Comparison of ENCODE assay signal across 9 cellular contexts in genomic region chr10:124700293-124701037, GRCh38. TPM values are rescaled to one million over a fixed set of nuclear protein-coding genes. Genes with fewer than 3 reads are reported as not detected.
DNase-seq lines count a peak whose midpoint lies in the region; ATAC-seq, FAIRE-seq and TF ChIP-seq lines count a peak whose summit lies in the region.
"Had no signal": no experiment of that assay in that cellular context is flagged by ENCODE, and none has a peak within 500 bp of the region (broad histone marks: within the 10 kb centered on the region; RNA-seq: fewer than 3 reads in every experiment).

No MANE protein-coding gene starts in this region.

- peak overlapping the region; percentile 84 for H3K27ac ChIP-seq in lower lobe of right lung
- H3K27ac ChIP-seq in tibial artery: peak overlapping the region; percentile 65 to 68

- no peaks in the 10 kb centered on the region for H3K27me3 ChIP-seq in lower lobe of right lung (ENCODE audit: low read depth)
- H3K27me3 ChIP-seq in tibial artery: no peaks in the 10 kb centered on the region

- no peaks in the 10 kb centered on the region for H3K9me3 Mint-ChIP-seq in activated T-cell treated with anti-CD3 and anti-CD28 coated beads, Interleukin-2, amount 50 U/mL, for 24 hours
- no peaks in the 10 kb centered on the region for H3K9me3 Mint-ChIP-seq in activated T-helper 2 cell treated with anti-CD3 and anti-CD28 coated beads, Interferon-gamma antibody, Interleukin-2, Interleukin-4, amounts not matched to agents 10 μg/mL and 5 μg/mL and 100 μg/mL, durations not matched to agents 14 hours and 24 hours and 36 hours

- peaks cover 40% of the 10 kb centered on the region for H3K36me3 ChIP-seq in lower lobe of right lung
- peaks cover 0 to 6% (median 0%) of the 10 kb centered on the region in 3 donors for H3K36me3 ChIP-seq in tibial artery

- H3K4me3 ChIP-seq in lower lobe of right lung: no peak overlapping the region
- no peak overlapping the region for H3K4me3 ChIP-seq in tibial artery
- H3K4me3 ChIP-seq: K562 had no signal

- H3K4me1 ChIP-seq in lower lobe of right lung: peaks cover 91% of the 10 kb centered on the region
- peaks cover 3 to 51% (median 45%) of the 10 kb centered on the region in 4 donors for H3K4me1 ChIP-seq in tibial artery

- peaks cover 82% of the 10 kb centered on the region for H3K36me3 Mint-ChIP-seq in activated T-cell treated with anti-CD3 and anti-CD28 coated beads, Interleukin-2, amount 50 U/mL, for 24 hours (ENCODE audit: low read depth)
- peaks cover 68% of the 10 kb centered on the region for H3K36me3 Mint-ChIP-seq in activated T-helper 2 cell treated with anti-CD3 and anti-CD28 coated beads, Interferon-gamma antibody, Interleukin-2, Interleukin-4, amounts not matched to agents 10 μg/mL and 5 μg/mL and 100 μg/mL, durations not matched to agents 14 hours and 24 hours and 36 hours (ENCODE audit: low read depth)

- H3K27me3 Mint-ChIP-seq in activated T-cell treated with anti-CD3 and anti-CD28 coated beads, Interleukin-2, amount 50 U/mL, for 24 hours: no peaks in the 10 kb centered on the region
- H3K27me3 Mint-ChIP-seq in activated T-helper 2 cell treated with anti-CD3 and anti-CD28 coated beads, Interferon-gamma antibody, Interleukin-2, Interleukin-4, amounts not matched to agents 10 μg/mL and 5 μg/mL and 100 μg/mL, durations not matched to agents 14 hours and 24 hours and 36 hours (ENCODE audit: low read depth): no peaks in the 10 kb centered on the region

- ATAC-seq in lower lobe of right lung: peak in 1 of 2 donors; percentile 3
- ATAC-seq in GM19351 (IDR thresholded peaks at IDR 0.05; ENCODE audit: unreplicated experiment): no peak
- ATAC-seq: K562 had no signal

- H3K9me3 ChIP-seq in lower lobe of right lung (no peaks in the 10 kb centered on the region), tibial artery (no peaks in the 10 kb centered on the region)

- intact Hi-C loops in activated T-helper 2 cell treated with anti-CD3 and anti-CD28 coated beads, Interferon-gamma antibody, Interleukin-2, Interleukin-4, amounts not matched to agents 10 μg/mL and 5 μg/mL and 100 μg/mL, durations not matched to agents 14 hours and 24 hours and 36 hours (cut with micrococcal nuclease): no loop called here
- intact Hi-C loops in lower lobe of right lung (cut with DNase I) (no loop called here), tibial artery (cut with DNase I; ENCODE audit: low total_unique reads) (no loop called here)

- TF ChIP-seq CTCF in lower lobe of right lung (IDR thresholded peaks at IDR 0.05) (no peak), tibial artery (IDR thresholded peaks at IDR 0.05) (no peak)

- no peak for FAIRE-seq in H54 (lab: Jason Lieb, UNC)
- FAIRE-seq: K562 had no signal

- TF ChIP-seq POLR2A in H54 (IDR thresholded peaks at IDR 0.05; ENCODE audit: low read depth, low read length): no peak

- peaks cover 100% of the 10 kb centered on the region for H3K4me1 Mint-ChIP-seq in activated T-cell treated with anti-CD3 and anti-CD28 coated beads, Interleukin-2, amount 50 U/mL, for 24 hours (ENCODE audit: low read depth)
- peaks cover 87% of the 10 kb centered on the region for H3K4me1 Mint-ChIP-seq in activated T-helper 2 cell treated with anti-CD3 and anti-CD28 coated beads, Interferon-gamma antibody, Interleukin-2, Interleukin-4, amounts not matched to agents 10 μg/mL and 5 μg/mL and 100 μg/mL, durations not matched to agents 14 hours and 24 hours and 36 hours (ENCODE audit: low read depth)

- H3K4me3 Mint-ChIP-seq in activated T-cell treated with anti-CD3 and anti-CD28 coated beads, Interleukin-2, amount 50 U/mL, for 24 hours: no peak overlapping the region
- no peak overlapping the region for H3K4me3 Mint-ChIP-seq in activated T-helper 2 cell treated with anti-CD3 and anti-CD28 coated beads, Interferon-gamma antibody, Interleukin-2, Interleukin-4, amounts not matched to agents 10 μg/mL and 5 μg/mL and 100 μg/mL, durations not matched to agents 14 hours and 24 hours and 36 hours (ENCODE audit: low read depth)

- no peak for DNase-seq in activated T-cell treated with anti-CD3 and anti-CD28 coated beads, Interleukin-2, amount 50 U/mL, for 24 hours
- DNase-seq in activated T-cell treated with anti-CD3 and anti-CD28 coated beads, Interleukin-2, amount 50 U/mL, for 1 hour: no peak
- no peak for DNase-seq in activated T-helper 2 cell treated with anti-CD3 and anti-CD28 coated beads, Interferon-gamma antibody, Interleukin-2, Interleukin-4, amounts not matched to agents 10 μg/mL and 5 μg/mL and 100 μg/mL, durations not matched to agents 14 hours and 24 hours and 36 hours (ENCODE audit: low spot score)
- DNase-seq in lower lobe of right lung (no peak), tibial artery (no peak), H54 (ENCODE audit: insufficient read length, low spot score) (no peak), RKO (ENCODE audit: low spot score) (no peak)

- H3K27ac Mint-ChIP-seq in activated T-cell treated with anti-CD3 and anti-CD28 coated beads, Interleukin-2, amount 50 U/mL, for 24 hours: peak overlapping the region; percentile 92
- H3K27ac Mint-ChIP-seq in activated T-helper 2 cell treated with anti-CD3 and anti-CD28 coated beads, Interferon-gamma antibody, Interleukin-2, Interleukin-4, amounts not matched to agents 10 μg/mL and 5 μg/mL and 100 μg/mL, durations not matched to agents 14 hours and 24 hours and 36 hours: peak overlapping the region; percentile 72

RNA-seq across cellular contexts. Expression of gene FAM53B, which starts 43.7 kb away (rescaled TPM):
- total RNA-seq in activated T-helper 2 cell treated with anti-CD3 and anti-CD28 coated beads, Interferon-gamma antibody, Interleukin-2, Interleukin-4, amounts not matched to agents 10 μg/mL and 5 μg/mL and 100 μg/mL, durations not matched to agents 14 hours and 24 hours and 36 hours: 18.1 and 19.3 TPM in 2 replicates
- total RNA-seq in lower lobe of right lung: 40.7 TPM
